Comparison of ENCODE assay signal across 29 cellular contexts in the genomic region with DNA sequence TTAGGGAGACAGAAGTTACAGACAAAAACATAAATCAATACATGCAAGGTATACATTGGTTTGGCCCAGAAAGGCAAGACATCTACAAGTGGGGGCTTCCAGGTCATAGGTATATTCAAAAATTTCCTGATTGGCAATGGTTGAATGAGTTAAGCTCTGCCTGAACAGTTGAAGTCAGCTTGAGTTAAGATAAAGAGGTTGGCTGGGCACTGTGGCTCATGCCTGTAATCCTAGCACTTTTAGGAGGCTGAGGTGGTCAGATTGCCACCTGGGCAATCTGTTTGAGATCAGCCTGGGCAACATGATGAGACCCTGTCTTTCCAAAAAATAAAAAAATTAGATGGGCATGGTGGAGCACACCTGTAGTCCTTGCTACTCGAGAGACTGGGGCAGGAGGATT. TPM values are rescaled to one million over a fixed set of nuclear protein-coding genes. Genes with fewer than 3 reads are reported as not detected.
"Had no signal": no experiment of that assay in that cellular context is flagged by ENCODE, and none has a peak within 500 bp of the region (broad histone marks: within the 10 kb centered on the region; RNA-seq: fewer than 3 reads in every experiment).

No MANE protein-coding gene starts in this region.

- H3K4me3 ChIP-seq: dorsolateral prefrontal cortex, esophagus squamous epithelium, heart right ventricle, lung, mucosa of descending colon, prostate gland, sigmoid colon, stomach, testis, tibial artery had no signal

- H3K27ac ChIP-seq: dorsolateral prefrontal cortex, esophagus squamous epithelium, heart right ventricle, neutrophil, parathyroid adenoma, prostate gland, sigmoid colon, testis, tibial artery had no signal

- H3K27me3 ChIP-seq: dorsolateral prefrontal cortex, esophagus squamous epithelium, heart right ventricle, neutrophil, sigmoid colon, stomach, testis, tibial artery had no signal

- H3K9me3 ChIP-seq: esophagus squamous epithelium, heart right ventricle, mucosa of descending colon, neutrophil, prostate gland, sigmoid colon, stomach, testis, tibial artery had no signal

- H3K4me1 ChIP-seq: heart right ventricle, parathyroid adenoma, testis, tibial artery had no signal

- H3K79me2 ChIP-seq: parathyroid adenoma had no signal

- ATAC-seq: heart right ventricle; left lobe of liver; mucosa of descending colon; natural killer cell treated with Interleukin-12 subunit alpha and Interleukin-12 subunit beta and Interleukin-15 and Interleukin-18, amount 100 ng/mL, for 72 hours; right cardiac atrium; stimulated activated effector memory CD8-positive, alpha-beta T cell treated with anti-CD3 and anti-CD28 coated beads, Interleukin-12 subunit alpha, Interleukin-12 subunit beta, amount 100 ng/mL, for 72 hours had no signal

- H2AFZ ChIP-seq: parathyroid adenoma had no signal

- DNase-seq: dorsolateral prefrontal cortex; effector CD4-positive, alpha-beta T cell; esophagus squamous epithelium; foreskin melanocyte; glutamatergic neuron; heart right ventricle; hypothalamus; immature natural killer cell; islet precursor cell; mesenchymal stem cell; mucosa of descending colon; naive B cell; right cardiac atrium; sigmoid colon; stimulated activated CD4-positive, alpha-beta T cell treated with anti-CD3 and anti-CD28 coated beads, Interleukin-2, amount 100 ng/mL, for 24 hours; stimulated activated CD4-positive, alpha-beta T cell treated with anti-CD3 and anti-CD28 coated beads, Interleukin-4, amount 100 ng/mL, for 24 hours; stimulated activated naive CD4-positive, alpha-beta T cell treated with Interleukin-2 at 50 U/mL for 16 hours; stomach; testis; tibial artery had no signal

- H3K36me3 ChIP-seq: esophagus squamous epithelium, heart right ventricle, neutrophil, prostate gland, sigmoid colon, stomach, tibial artery had no signal

RNA-seq across cellular contexts. Expression of a gene that starts 16.3 kb away (rescaled TPM):
- total RNA-seq: liver; mesothelial cell of epicardium; natural killer cell treated with Interleukin-12 subunit alpha and Interleukin-12 subunit beta and Interleukin-15 and Interleukin-18, amount 100 ng/mL, for 72 hours had no signal
- polyA plus RNA-seq: immature natural killer cell had no signal
